11 cellular contexts compared by ENCODE assay signal in genomic region chr9:76873056-76873792, GRCh38. TPM values are rescaled to one million over a fixed set of nuclear protein-coding genes. Genes with fewer than 3 reads are reported as not detected.
DNase-seq lines count a peak whose midpoint lies in the region; ATAC-seq and TF ChIP-seq lines count a peak whose summit lies in the region.
"Had no signal": no experiment of that assay in that cellular context is flagged by ENCODE, and none has a peak within 500 bp of the region (broad histone marks: within the 10 kb centered on the region; RNA-seq: fewer than 3 reads in every experiment).

No MANE protein-coding gene starts in this region.

- H3K4me3 Mint-ChIP-seq in activated CD8-positive, alpha-beta memory T cell treated with anti-CD3 and anti-CD28 coated beads, Interleukin-2, amount 10 ng/mL, durations not matched to agents 7 days and 5 days, result no peak overlapping the region

- no peaks in the 10 kb centered on the region for H3K36me3 Mint-ChIP-seq in activated CD8-positive, alpha-beta memory T cell treated with anti-CD3 and anti-CD28 coated beads, Interleukin-2, amount 10 ng/mL, durations not matched to agents 7 days and 5 days

- H3K27ac ChIP-seq in SK-N-SH (ENCODE audit: low read depth in 2 of 2, low read length in 1 of 2) (no peak overlapping the region), gastroesophageal sphincter (peak overlapping the region; percentile 90 to 100 (median 92))

- ATAC-seq in gastroesophageal sphincter (no peak), HG02678 (IDR thresholded peaks at IDR 0.05; ENCODE audit: unreplicated experiment) (no peak), Right ventricle myocardium inferior (no peak)
- no peak for ATAC-seq in activated CD8-positive, alpha-beta memory T cell treated with anti-CD3 and anti-CD28 coated beads, Interleukin-2, amount 10 ng/mL, durations not matched to agents 7 days and 5 days

- no peak for TF ChIP-seq EP300 in SK-N-SH (IDR thresholded peaks at IDR 0.05; ENCODE audit: borderline replicate concordance in 1 of 2, low read depth in 1 of 2, low read length in 1 of 2)
- TF ChIP-seq EP300 in gastroesophageal sphincter (IDR thresholded peaks at IDR 0.05), result no peak

- H3K27me3 ChIP-seq in SK-N-SH (ENCODE audit: insufficient read depth) (peaks cover 65% of the 10 kb centered on the region), gastroesophageal sphincter (no peaks in the 10 kb centered on the region)

- H4K20me1 ChIP-seq in SK-N-SH (ENCODE audit: insufficient read depth), result no peaks in the 10 kb centered on the region

- no peak overlapping the region for H2AFZ ChIP-seq in SK-N-SH (ENCODE audit: low read depth)

- no peaks in the 10 kb centered on the region for H3K9me3 Mint-ChIP-seq in activated CD8-positive, alpha-beta memory T cell treated with anti-CD3 and anti-CD28 coated beads, Interleukin-2, amount 10 ng/mL, durations not matched to agents 7 days and 5 days (ENCODE audit: low read depth)

- TF ChIP-seq POLR2A in gastroesophageal sphincter (IDR thresholded peaks at IDR 0.05), result no peak

- no peaks in the 10 kb centered on the region for H3K79me2 ChIP-seq in SK-N-SH (ENCODE audit: insufficient read depth)

- H3K27ac Mint-ChIP-seq in activated CD8-positive, alpha-beta memory T cell treated with anti-CD3 and anti-CD28 coated beads, Interleukin-2, amount 10 ng/mL, durations not matched to agents 7 days and 5 days, result no peak overlapping the region

- H3K27me3 Mint-ChIP-seq in activated CD8-positive, alpha-beta memory T cell treated with anti-CD3 and anti-CD28 coated beads, Interleukin-2, amount 10 ng/mL, durations not matched to agents 7 days and 5 days, result peaks cover 9% of the 10 kb centered on the region

- H3K4me3 ChIP-seq in SK-N-SH (ENCODE audit: low read depth in 2 of 2, low read length in 1 of 2) (no peak overlapping the region), gastroesophageal sphincter (peak overlapping the region in 1 of 2 donors; percentile 11)

- H3K4me1 ChIP-seq in SK-N-SH (ENCODE audit: control insufficient read depth in 1 of 2, insufficient read depth in 2 of 2, low read depth in 1 of 2, low read length in 1 of 2) (no peaks in the 10 kb centered on the region), gastroesophageal sphincter (peaks cover 15 to 97% (median 25%) of the 10 kb centered on the region in 3 donors)

- no peak for TF ChIP-seq CTCF in SK-N-SH (IDR thresholded peaks at IDR 0.05)
- TF ChIP-seq CTCF in gastroesophageal sphincter (IDR thresholded peaks at IDR 0.05), result no peak

- H3F3A ChIP-seq in SK-N-SH (replicated peaks; ENCODE audit: insufficient read depth), result no peaks in the 10 kb centered on the region

- POLR2A ChIA-PET in SK-N-SH (lab: Yijun Ruan, JAX), result no interaction called here

- 0 out of 2 replicates have a peak overlapping the region, but pooled peaks have one; percentile 4 for H3K4me2 ChIP-seq in SK-N-SH

- H3K9ac ChIP-seq in SK-N-SH, result no peak overlapping the region

- intact Hi-C loops in Right ventricle myocardium inferior (cut with DNase I), result no loop called here

- WGBS in SK-N-SH (ENCODE audit: low lambda C conversion rate), result 20% methylated on average over 13 of the region's 13 CpGs
- 23 to 29% methylated on average over 8 to 11 of the region's 13 CpGs for WGBS in gastroesophageal sphincter (ENCODE audit: low coverage in 1 of 2), 2 donors

- H3K9me2 ChIP-seq in SK-N-SH, result no peaks in the 10 kb centered on the region

- DNase-seq in ELF-1 (ENCODE audit: low read depth, low spot score), result peak; percentile 43
- no peak for DNase-seq in SK-N-SH
- peak; percentile 73 for DNase-seq in putamen (ENCODE audit: low spot score)
- no peak for DNase-seq in activated CD8-positive, alpha-beta memory T cell treated with anti-CD3 and anti-CD28 coated beads, Interleukin-2, amount 10 ng/mL, durations not matched to agents 7 days and 5 days
- no peak for DNase-seq in NCI-H1694 treated with DMSO at 0.1 percent for 48 hours (lab: John Stamatoyannopoulos, UW)
- DNase-seq in Right ventricle myocardium inferior (ENCODE audit: missing footprints), result no peak
- DNase-seq: activated CD4-positive, alpha-beta T cell treated with anti-CD3 and anti-CD28 coated beads, Interleukin-2, amount 50 U/mL, for 4 hours; central memory CD4-positive, alpha-beta T cell; MM.1S had no signal

- H3K36me3 ChIP-seq in SK-N-SH (replicated peaks in 1 of 2; ENCODE audit: control insufficient read depth in 1 of 2, insufficient read depth in 2 of 2, low read length in 1 of 2), result no peaks in the 10 kb centered on the region
- no peaks in the 10 kb centered on the region for H3K36me3 ChIP-seq in gastroesophageal sphincter

- H3K9me3 ChIP-seq in SK-N-SH, result no peaks in the 10 kb centered on the region
- no peaks in the 10 kb centered on the region for H3K9me3 ChIP-seq in gastroesophageal sphincter

- CTCF ChIA-PET in SK-N-SH (lab: Yijun Ruan, JAX), result interaction anchor here (1.0 to 1.5 kb wide), 2 partner anchors 20 to 28 kb away, joined by 3 read pairs; no protein-coding TSS in a partner anchor
- CTCF ChIA-PET in activated CD8-positive, alpha-beta memory T cell treated with anti-CD3 and anti-CD28 coated beads, Interleukin-2, amount 10 ng/mL, durations not matched to agents 7 days and 5 days (lab: Charles Lee), result no interaction called here

- TF ChIP-seq RAD21 in SK-N-SH (IDR thresholded peaks at IDR 0.05; ENCODE audit: low read length), result no peak

- H3K4me1 Mint-ChIP-seq in activated CD8-positive, alpha-beta memory T cell treated with anti-CD3 and anti-CD28 coated beads, Interleukin-2, amount 10 ng/mL, durations not matched to agents 7 days and 5 days, result no peaks in the 10 kb centered on the region

TF ChIP-seq in SK-N-SH, 30 proteins besides CTCF, POLR2A, EP300 and RAD21:
- TF ChIP-seq TEAD4 (IDR thresholded peaks at IDR 0.05; ENCODE audit: borderline replicate concordance, insufficient read depth), result no peak
- no peak for TF ChIP-seq CHD2 (IDR thresholded peaks at IDR 0.05; ENCODE audit: low read length, partially characterized antibody)
- no peak for TF ChIP-seq MEF2A (IDR thresholded peaks at IDR 0.05; ENCODE audit: borderline replicate concordance, low read depth)
- TF ChIP-seq, protein P1, sequence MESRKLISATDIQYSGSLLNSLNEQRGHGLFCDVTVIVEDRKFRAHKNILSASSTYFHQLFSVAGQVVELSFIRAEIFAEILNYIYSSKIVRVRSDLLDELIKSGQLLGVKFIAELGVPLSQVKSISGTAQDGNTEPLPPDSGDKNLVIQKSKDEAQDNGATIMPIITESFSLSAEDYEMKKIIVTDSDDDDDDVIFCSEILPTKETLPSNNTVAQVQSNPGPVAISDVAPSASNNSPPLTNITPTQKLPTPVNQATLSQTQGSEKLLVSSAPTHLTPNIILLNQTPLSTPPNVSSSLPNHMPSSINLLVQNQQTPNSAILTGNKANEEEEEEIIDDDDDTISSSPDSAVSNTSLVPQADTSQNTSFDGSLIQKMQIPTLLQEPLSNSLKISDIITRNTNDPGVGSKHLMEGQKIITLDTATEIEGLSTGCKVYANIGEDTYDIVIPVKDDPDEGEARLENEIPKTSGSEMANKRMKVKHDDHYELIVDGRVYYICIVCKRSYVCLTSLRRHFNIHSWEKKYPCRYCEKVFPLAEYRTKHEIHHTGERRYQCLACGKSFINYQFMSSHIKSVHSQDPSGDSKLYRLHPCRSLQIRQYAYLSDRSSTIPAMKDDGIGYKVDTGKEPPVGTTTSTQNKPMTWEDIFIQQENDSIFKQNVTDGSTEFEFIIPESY (IDR thresholded peaks at IDR 0.05; ENCODE audit: borderline replicate concordance, low read depth), result no peak

RNA-seq across cellular contexts. Expression of gene PRUNE2, which starts 32.7 kb away (rescaled TPM):
- polyA plus RNA-seq in SK-N-SH (2012; rRNA removed), result 13.0 and 28.6 TPM in 2 replicates
- 28.0 and 30.5 TPM in 2 replicates for polyA plus RNA-seq in SK-N-SH (2012; cell fraction: cytosol; rRNA removed)
- 10.9 and 24.6 TPM in 2 replicates for polyA plus RNA-seq in SK-N-SH (2012; cell fraction: nucleus; rRNA removed)
- total RNA-seq in gastroesophageal sphincter (100 to 1,000 TPM; 561 to 930 (median 763) TPM), Right ventricle myocardium inferior (1.9 TPM)
- total RNA-seq in activated CD8-positive, alpha-beta memory T cell treated with anti-CD3 and anti-CD28 coated beads, Interleukin-2, amount 10 ng/mL, durations not matched to agents 7 days and 5 days, result 1 to 10 TPM in 1 of 2 experiments, under 1 TPM in 1; 0.40 to 1.3 TPM

Comparison
In these comparisons a context has a peak if more than half of its experiments do, and no peak if none do; other contexts are left out.
1. DNase-seq: peak in ELF-1 (single experiment) and putamen (single experiment); none in SK-N-SH (single experiment), activated CD8-positive, alpha-beta memory T cell treated with anti-CD3 and anti-CD28 coated beads, Interleukin-2, amount 10 ng/mL, durations not matched to agents 7 days and 5 days (single experiment), NCI-H1694 treated with DMSO at 0.1 percent for 48 hours (single experiment) and Right ventricle myocardium inferior (single experiment).
2. H3K27ac ChIP-seq: peak in gastroesophageal sphincter (4 of 4); none in SK-N-SH (0 of 2).
3. RNA of gene PRUNE2, which starts 32.7 kb away (total RNA-seq): 561 to 930 TPM in gastroesophageal sphincter; 1.9 TPM in Right ventricle myocardium inferior (single experiment) and 0.40 to 1.3 TPM in activated CD8-positive, alpha-beta memory T cell treated with anti-CD3 and anti-CD28 coated beads, Interleukin-2, amount 10 ng/mL, durations not matched to agents 7 days and 5 days; every median in the first group is over 100 times any median in the second.